Comparison of ENCODE assay signal across 27 cellular contexts in genomic region chr9:108852089-108852488, GRCh38. TPM values are rescaled to one million over a fixed set of nuclear protein-coding genes. Genes with fewer than 3 reads are reported as not detected.
"Had no signal": no experiment of that assay in that cellular context is flagged by ENCODE, and none has a peak within 500 bp of the region (broad histone marks: within the 10 kb centered on the region; RNA-seq: fewer than 3 reads in every experiment).

No MANE protein-coding gene starts in this region.

- H3K36me3 ChIP-seq: SJSA1 had no signal

- H3K4me1 ChIP-seq: SJSA1 had no signal

- FAIRE-seq: HTR-8/SVneo, K562, RCC 7860 had no signal

- H3K27ac ChIP-seq: HL-60, KMS-11, SJSA1, SK-N-MC had no signal

- H3K27me3 ChIP-seq: SJSA1 had no signal

- ATAC-seq: K562 had no signal

- H3K9me3 ChIP-seq: SJSA1 had no signal

- DNase-seq: Kasumi-1, MV-4-11, NCI-H1048, NCI-H1105, NCI-H1417, NCI-H146, NCI-H1694 treated with DMSO at 0.1 percent for 48 hours, NCI-H1930, NCI-H2081 treated with DMSO at 0.1 percent for 48 hours, NCI-H2171, NCI-H226, NCI-H446, NCI-H510A, NCI-H524 treated with DMSO at 0.1 percent for 48 hours, NCI-H69, NCI-H774, Right ventricle myocardium superior, RPMI8226, SIG-M5 had no signal

- H3K4me3 ChIP-seq: K562, SJSA1, SK-N-MC had no signal

RNA-seq across cellular contexts. Expression of gene ACTL7B, which starts 3.7 kb away (rescaled TPM):
- total RNA-seq: K562, MCF 10A, Right ventricle myocardium superior, SJSA1 had no signal

RNA-seq across cellular contexts. Expression of gene ACTL7A, which starts 10.0 kb away (rescaled TPM):
- total RNA-seq: K562, MCF 10A, Right ventricle myocardium superior, SJSA1 had no signal
